Comparison of ENCODE assay signal across 11 cellular contexts in genomic region chr19:3398114-3398899, GRCh38. TPM values are rescaled to one million over a fixed set of nuclear protein-coding genes. Genes with fewer than 3 reads are reported as not detected.
DNase-seq lines count a peak whose midpoint lies in the region; ATAC-seq, FAIRE-seq and TF ChIP-seq lines count a peak whose summit lies in the region.
"Had no signal": no experiment of that assay in that cellular context is flagged by ENCODE, and none has a peak within 500 bp of the region (broad histone marks: within the 10 kb centered on the region; RNA-seq: fewer than 3 reads in every experiment).

No MANE protein-coding gene starts in this region.

- H3K9ac ChIP-seq in keratinocyte (ENCODE audit: control insufficient read depth, extremely low read depth, insufficient read depth, low read length): peak overlapping the region; percentile 24

- DNase-seq in C1 segment of cervical spinal cord (lab: John Stamatoyannopoulos, UW): peak in 13 of 14 donors; percentile 31 to 88 (median 78)
- DNase-seq in dorsolateral prefrontal cortex: peak; percentile 78 to 92 (median 88)
- no peak for DNase-seq in keratinocyte (ENCODE audit: low read depth, low spot score)
- peak; percentile 83 for DNase-seq in prostate gland (ENCODE audit: low spot score)
- DNase-seq in CD4-positive, alpha-beta T cell: no peak
- DNase-seq in activated T-cell treated with anti-CD3 and anti-CD28 coated beads, Interleukin-2, amount 50 U/mL, for 48 hours: no peak
- no peak for DNase-seq in NCI-H187 (lab: John Stamatoyannopoulos, UW)
- no peak for DNase-seq in RPMI8226
- DNase-seq: activated CD4-positive, alpha-beta T cell treated with anti-CD3 and anti-CD28 coated beads, Interleukin-2, amount 10 ng/mL, durations not matched to agents 24 days and 14 days had no signal

- no peaks in the 10 kb centered on the region for H3K4me1 Mint-ChIP-seq in CD4-positive, alpha-beta T cell (ENCODE audit: low read depth)
- H3K4me1 Mint-ChIP-seq: activated CD4-positive, alpha-beta T cell treated with anti-CD3 and anti-CD28 coated beads, Interleukin-2, amount 10 ng/mL, durations not matched to agents 24 days and 14 days had no signal

- no peaks in the 10 kb centered on the region for H4K20me1 ChIP-seq in keratinocyte (ENCODE audit: control insufficient read depth, extremely low read depth, insufficient read depth, low read length)

- H3K9me3 ChIP-seq in keratinocyte (ENCODE audit: control insufficient read depth, low read depth, low read length) (no peaks in the 10 kb centered on the region), prostate gland (no peaks in the 10 kb centered on the region)
- H3K9me3 ChIP-seq in CD4-positive, alpha-beta T cell (ENCODE audit: control insufficient read depth, low read length): no peaks in the 10 kb centered on the region

- H3K27ac Mint-ChIP-seq in CD4-positive, alpha-beta T cell: no peak overlapping the region
- H3K27ac Mint-ChIP-seq: activated CD4-positive, alpha-beta T cell treated with anti-CD3 and anti-CD28 coated beads, Interleukin-2, amount 10 ng/mL, durations not matched to agents 24 days and 14 days; nephron had no signal

- TF ChIP-seq POLR2A in prostate gland (IDR thresholded peaks at IDR 0.05): no peak

- CTCF ChIA-PET in CD4-positive, alpha-beta T cell (lab: Charles Lee): no interaction called here

- H2AFZ ChIP-seq in keratinocyte (ENCODE audit: control insufficient read depth, low read length): no peak overlapping the region

- dilution Hi-C loops in keratinocyte (cut with MboI; ENCODE audit: extremely low pct_ligation_motif_present, low sequenced_read_pairs): no loop called here

- H3K27me3 ChIP-seq in dorsolateral prefrontal cortex: no peaks in the 10 kb centered on the region
- no peaks in the 10 kb centered on the region for H3K27me3 ChIP-seq in keratinocyte (ENCODE audit: control insufficient read depth, extremely low read depth, insufficient read depth, low read length)
- H3K27me3 ChIP-seq in prostate gland (replicated peaks; ENCODE audit: insufficient read depth): no peaks in the 10 kb centered on the region
- H3K27me3 ChIP-seq in CD4-positive, alpha-beta T cell (ENCODE audit: control insufficient read depth, insufficient read depth, low read length): no peaks in the 10 kb centered on the region

- 38% methylated on average over 31 of the region's 31 CpGs for WGBS in prostate gland

- H3K4me1 ChIP-seq in keratinocyte (ENCODE audit: control insufficient read depth, extremely low read depth, insufficient read depth, low read length) (peaks cover 32% of the 10 kb centered on the region), prostate gland (replicated peaks) (peaks cover 22% of the 10 kb centered on the region)

- H3K9me1 ChIP-seq in keratinocyte (ENCODE audit: control insufficient read depth, extremely low read depth, insufficient read depth, low read length): peaks cover 3% of the 10 kb centered on the region

- FAIRE-seq in keratinocyte (lab: Jason Lieb, UNC): no peak

- H3K36me3 Mint-ChIP-seq in CD4-positive, alpha-beta T cell (ENCODE audit: low read depth): peaks cover 5% of the 10 kb centered on the region

- H3K4me2 ChIP-seq in keratinocyte (ENCODE audit: control insufficient read depth, extremely low read depth, insufficient read depth, low read depth, low read length): peak overlapping the region; percentile 27

- peak in 6 of 56 donors; percentile 7 to 15 (median 13) for TF ChIP-seq CTCF in dorsolateral prefrontal cortex (IDR thresholded peaks at IDR 0.05 in 54 of 56, conservative IDR thresholded peaks at IDR 0.05 in 2 of 56; ENCODE audit: low read depth in 1 of 56, partially characterized antibody in 56 of 56)
- TF ChIP-seq CTCF in keratinocyte (optimal IDR thresholded peaks at IDR 0.05 in 1 of 3, IDR thresholded peaks at IDR 0.05 in 1 of 3, conservative IDR thresholded peaks at IDR 0.05 in 1 of 3; ENCODE audit: extremely low read depth in 1 of 3, insufficient read depth in 2 of 3, low read length in 3 of 3): no peak
- TF ChIP-seq CTCF in prostate gland (IDR thresholded peaks at IDR 0.05): no peak
- no peak for TF ChIP-seq CTCF in CD4-positive, alpha-beta T cell (IDR thresholded peaks at IDR 0.05)

- H3K36me3 ChIP-seq in keratinocyte (ENCODE audit: control insufficient read depth in 2 of 2, extremely low read depth in 1 of 2, insufficient read depth in 2 of 2, low read length in 2 of 2) (peaks cover 0 to 8% of the 10 kb centered on the region in 2 experiments), prostate gland (no peaks in the 10 kb centered on the region)

- H3K27ac ChIP-seq in dorsolateral prefrontal cortex: peak overlapping the region; percentile 78 to 100 (median 99)
- peak overlapping the region; percentile 22 for H3K27ac ChIP-seq in keratinocyte (ENCODE audit: control insufficient read depth, insufficient read depth, low read length)
- H3K27ac ChIP-seq in prostate gland: peak overlapping the region; percentile 99 to 100
- H3K27ac ChIP-seq in CD4-positive, alpha-beta T cell (ENCODE audit: low read depth, low read length): no peak overlapping the region

- peaks cover 67% of the 10 kb centered on the region for H3K79me2 ChIP-seq in keratinocyte (ENCODE audit: control insufficient read depth, insufficient read depth, low read length)

- no peaks in the 10 kb centered on the region for H3K9me3 Mint-ChIP-seq in CD4-positive, alpha-beta T cell
- H3K9me3 Mint-ChIP-seq: activated CD4-positive, alpha-beta T cell treated with anti-CD3 and anti-CD28 coated beads, Interleukin-2, amount 10 ng/mL, durations not matched to agents 24 days and 14 days; central memory CD8-positive, alpha-beta T cell; nephron had no signal

- no peak for ATAC-seq in CD4-positive, alpha-beta T cell (ENCODE audit: poor library complexity)

- no peak overlapping the region for H3K4me3 Mint-ChIP-seq in CD4-positive, alpha-beta T cell
- H3K4me3 Mint-ChIP-seq: activated CD4-positive, alpha-beta T cell treated with anti-CD3 and anti-CD28 coated beads, Interleukin-2, amount 10 ng/mL, durations not matched to agents 24 days and 14 days; central memory CD8-positive, alpha-beta T cell; nephron had no signal

- POLR2A ChIA-PET in CD4-positive, alpha-beta T cell (lab: Charles Lee): no interaction called here

- peak overlapping the region in 58 of 59 donors; percentile 21 to 71 (median 50) for H3K4me3 ChIP-seq in dorsolateral prefrontal cortex
- no peak overlapping the region for H3K4me3 ChIP-seq in keratinocyte (ENCODE audit: control insufficient read depth in 2 of 3, extremely low read depth in 1 of 3, insufficient read depth in 2 of 3, low read depth in 1 of 3, low read length in 3 of 3)
- H3K4me3 ChIP-seq in prostate gland: peak overlapping the region; percentile 8 to 15

- no peaks in the 10 kb centered on the region for H3K27me3 Mint-ChIP-seq in CD4-positive, alpha-beta T cell
- H3K27me3 Mint-ChIP-seq: activated CD4-positive, alpha-beta T cell treated with anti-CD3 and anti-CD28 coated beads, Interleukin-2, amount 10 ng/mL, durations not matched to agents 24 days and 14 days; central memory CD8-positive, alpha-beta T cell had no signal

- intact Hi-C loops in dorsolateral prefrontal cortex (cut with DNase I): loop anchor here in 1 of 2 donors (2.0 kb wide), 1 partner anchor 30 kb away; no protein-coding TSS in a partner anchor
- intact Hi-C loops in prostate gland (cut with DNase I): loop anchor here (2.0 kb wide), 1 partner anchor 62 kb away; no protein-coding TSS in a partner anchor
- intact Hi-C loops in CD4-positive, alpha-beta T cell (cut with DNase I, micrococcal nuclease): no loop called here

RNA-seq across cellular contexts. Expression of gene NFIC, which starts 31.9 kb away (rescaled TPM):
- total RNA-seq in dorsolateral prefrontal cortex (100 to 1,000 TPM in 118 of 120 experiments, 10 to 100 TPM in 2; 98.0 to 269 (median 135) TPM), prostate gland (100 to 1,000 TPM; 160 to 168 TPM)
- 1.8 to 7.6 TPM (median 2.4 TPM) in 3 replicates for polyA plus RNA-seq in keratinocyte
- polyA plus RNA-seq in keratinocyte (2011; ENCODE audit: low read depth): 31.7 TPM
- 3.3 and 8.9 TPM in 2 replicates for polyA plus RNA-seq in keratinocyte (2011; cell fraction: cytosol; rRNA removed)
- polyA plus RNA-seq in keratinocyte (2011; cell fraction: nucleus; rRNA removed): 15.0 and 19.2 TPM in 2 replicates
- 26.2 and 57.7 TPM in 2 replicates for polyA plus RNA-seq in keratinocyte (2012; ENCODE audit: low replicate concordance)
- polyA minus RNA-seq in keratinocyte: 6.3 to 75.9 TPM (median 7.7 TPM) in 3 replicates
- polyA minus RNA-seq in keratinocyte (2011; cell fraction: cytosol; rRNA and poly(A)+ RNA removed): 18.4 TPM
- polyA minus RNA-seq in keratinocyte (2011; cell fraction: nucleus; rRNA and poly(A)+ RNA removed): 10.4 and 17.4 TPM in 2 replicates
- 10 to 100 TPM; 22.1 to 22.2 TPM for total RNA-seq in CD4-positive, alpha-beta T cell

Comparison
In these comparisons a context has a peak if more than half of its experiments do, and no peak if none do; other contexts are left out.
1. DNase-seq: peak in C1 segment of cervical spinal cord (13 of 14), dorsolateral prefrontal cortex (10 of 10) and prostate gland (single experiment); none in keratinocyte (single experiment), CD4-positive, alpha-beta T cell (0 of 10), activated T-cell treated with anti-CD3 and anti-CD28 coated beads, Interleukin-2, amount 50 U/mL, for 48 hours (0 of 2), NCI-H187 (0 of 2) and RPMI8226 (single experiment).
2. H3K4me3 ChIP-seq: peak in dorsolateral prefrontal cortex (58 of 59) and prostate gland (2 of 2); none in keratinocyte (0 of 3).
3. RNA of gene NFIC, which starts 31.9 kb away (total RNA-seq): 160 to 168 TPM in prostate gland and 98.0 to 269 TPM in dorsolateral prefrontal cortex; 22.1 to 22.2 TPM in CD4-positive, alpha-beta T cell; every median in the first group is over 4 times any median in the second.